ENCODE assay signal across 8 cellular contexts in genomic region chr2:7118606-7119503, GRCh38.
A peak's percentile ranks its signal among the peaks of the same experiment; 100 is the strongest.
DNase-seq lines count a peak whose midpoint lies in the region; ATAC-seq and TF ChIP-seq lines count a peak whose summit lies in the region.

No MANE protein-coding gene starts in this region.

- peaks cover 10% of the 10 kb centered on the region for H3K36me3 Mint-ChIP-seq in nephron (ENCODE audit: low read depth)

- H3K27me3 Mint-ChIP-seq in nephron (ENCODE audit: low read depth): no peaks in the 10 kb centered on the region

- H3K4me3 Mint-ChIP-seq in nephron: no peak overlapping the region

- peak overlapping the region; percentile 5 to 34 (median 16) for H3K27ac Mint-ChIP-seq in nephron

- H3K4me1 Mint-ChIP-seq in nephron: peaks cover 10% of the 10 kb centered on the region

- ATAC-seq in Right ventricle myocardium inferior (peak; percentile 84), HG02571 (IDR thresholded peaks at IDR 0.05; ENCODE audit: unreplicated experiment) (no peak), left colon (no peak)

- TF ChIP-seq CTCF in nephron (IDR thresholded peaks at IDR 0.05; ENCODE audit: unreplicated experiment in 3 of 3): peak; percentile 66 to 71 (median 69)

- peaks cover 8% of the 10 kb centered on the region for H3K9me3 Mint-ChIP-seq in nephron

- intact Hi-C loops in Right ventricle myocardium inferior (cut with DNase I) (no loop called here), cardiac septum (cut with DNase I) (no loop called here), left colon (cut with DNase I, micrococcal nuclease) (no loop called here)

- DNase-seq in Right ventricle myocardium inferior (ENCODE audit: missing footprints) (no peak), cardiac septum (ENCODE audit: low spot score) (no peak), NCI-H446 (lab: John Stamatoyannopoulos, UW) (peak; percentile 46 to 69), cerebellum (ENCODE audit: low spot score) (peak; percentile 65), hepatic stellate cell (ENCODE audit: low spot score) (no peak), left colon (no peak)

Comparison
In these comparisons a context has a peak if more than half of its experiments do, and no peak if none do; other contexts are left out.
1. DNase-seq: peak in NCI-H446 (2 of 2) and cerebellum (single experiment); none in Right ventricle myocardium inferior (single experiment), cardiac septum (single experiment), hepatic stellate cell (single experiment) and left colon (0 of 2).